ENCODE assay signal across 12 cellular contexts in genomic region chr9:22040760-22041159, GRCh38. TPM values are rescaled to one million over a fixed set of nuclear protein-coding genes. Genes with fewer than 3 reads are reported as not detected.
DNase-seq lines count a peak whose midpoint lies in the region; ATAC-seq and TF ChIP-seq lines count a peak whose summit lies in the region.
"Had no signal": no experiment of that assay in that cellular context is flagged by ENCODE, and none has a peak within 500 bp of the region (broad histone marks: within the 10 kb centered on the region; RNA-seq: fewer than 3 reads in every experiment).

No MANE protein-coding gene starts in this region.

- no peaks in the 10 kb centered on the region for H3K27me3 ChIP-seq in IMR-90 (ENCODE audit: control insufficient read depth, insufficient read depth, low read length)
- no peaks in the 10 kb centered on the region for H3K27me3 ChIP-seq in brain microvascular endothelial cell (replicated peaks)

- no peak overlapping the region for H3K4me2 ChIP-seq in IMR-90 (ENCODE audit: low read depth, low read length)

- H2BK5ac ChIP-seq in IMR-90 (ENCODE audit: low read depth, low read length, poor library complexity, severe bottlenecking): no peak overlapping the region

- H4K91ac ChIP-seq in IMR-90 (ENCODE audit: insufficient read depth, low read depth, low read length): no peak overlapping the region

- H3K79me1 ChIP-seq in IMR-90 (ENCODE audit: low read depth in 1 of 2, low read length in 2 of 2): no peaks in the 10 kb centered on the region

- H4K8ac ChIP-seq in IMR-90 (ENCODE audit: low read depth in 2 of 2, low read length in 2 of 2): no peak overlapping the region

- H2BK120ac ChIP-seq in IMR-90 (ENCODE audit: low read depth, low read length): peak overlapping the region; percentile 28; the same call in 1 of the 2 replicates

- H3K4me3 ChIP-seq in AG04449 (ENCODE audit: low read depth, low read length) (no peak overlapping the region), IMR-90 (ENCODE audit: insufficient read depth, low read depth, low read length) (no peak overlapping the region), brain microvascular endothelial cell (ENCODE audit: low read depth, low read length) (no peak overlapping the region)

- DNase-seq in AG04449 (ENCODE audit: low read depth, low spot score) (peak; percentile 38), IMR-90 (peak; percentile 69), brain microvascular endothelial cell (peak; percentile 49), kidney tubule cell (ENCODE audit: low spot score) (peak; percentile 50), activated gamma-delta T cell treated with Interleukin-2 at 50 U/mL for 16 hours (no peak), UCSD-AML1 (lab: John Stamatoyannopoulos, UW; ENCODE audit: unreplicated experiment) (no peak), NCI-H2227 (lab: John Stamatoyannopoulos, UW; ENCODE audit: unreplicated experiment) (no peak)
- DNase-seq: activated CD8-positive, alpha-beta memory T cell treated with anti-CD3 and anti-CD28 coated beads, Interleukin-2, amount 50 U/mL, for 4 hours; naive thymus-derived CD8-positive, alpha-beta T cell had no signal

- no TSS peak for BruUV-seq in IMR-90 (replicated peaks; lab: Mats Ljungman, UMichigan)

- no peak overlapping the region for H3K23ac ChIP-seq in IMR-90 (ENCODE audit: low read depth, low read length)

- POLR2A ChIA-PET in AG04449 (lab: Yijun Ruan, JAX) (no interaction called here), IMR-90 (lab: Charles Lee; ENCODE audit: unreplicated experiment) (no interaction called here)

- intact Hi-C loops in IMR-90 (cut with micrococcal nuclease): no loop called here

- H2AK9ac ChIP-seq in IMR-90 (replicated peaks; ENCODE audit: low read depth, low read length, poor library complexity): no peak overlapping the region

- no peak overlapping the region for H2AFZ ChIP-seq in IMR-90 (replicated peaks; ENCODE audit: low read length, poor library complexity)

- CTCF ChIA-PET in AG04449 (lab: Yijun Ruan, JAX): interaction anchor here (0.6 to 8.5 kb wide), 11 partner anchors 10 to 1048 kb away, joined by 3 to 136 read pairs (median 7); partner anchors contain the start of genes CDKN2A, CDKN2B and CDKN2B-AS1
- CTCF ChIA-PET in IMR-90 (lab: Yijun Ruan, JAX): interaction anchor here (1.2 to 6.4 kb wide), 2 partner anchors 11 to 31 kb away, joined by 3 to 34 read pairs; partner anchors contain the start of gene CDKN2B

- TF ChIP-seq RAD21 in IMR-90 (IDR thresholded peaks at IDR 0.05; ENCODE audit: low read length): no peak

- TF ChIP-seq CTCF in AG04449 (IDR thresholded peaks at IDR 0.05; ENCODE audit: insufficient read depth, low read length, missing control alignments) (no peak), IMR-90 (conservative IDR thresholded peaks at IDR 0.05; ENCODE audit: low read depth, low read length) (no peak), brain microvascular endothelial cell (IDR thresholded peaks at IDR 0.05; ENCODE audit: low read depth, low read length, missing control alignments) (no peak)

- dilution Hi-C loops in IMR-90 (cut with HindIII; ENCODE audit: low sequenced_read_pairs, unreplicated experiment): no loop called here

- H3K14ac ChIP-seq in IMR-90 (replicated peaks; ENCODE audit: low read depth, low read length): no peak overlapping the region

- no CpG with 5 or more reads among the region's 1 CpG for WGBS in IMR-90 (ENCODE audit: extremely low coverage in 2 of 2, insufficient read length in 1 of 2), 2 experiments

- ATAC-seq in IMR-90 (ENCODE audit: low read depth) (peak; percentile 76), HG02938 (IDR thresholded peaks at IDR 0.05; ENCODE audit: unreplicated experiment) (no peak)
- ATAC-seq: naive thymus-derived CD8-positive, alpha-beta T cell; Panc1 had no signal

- H3K36me3 ChIP-seq in IMR-90 (ENCODE audit: control insufficient read depth, insufficient read depth, low read length): peaks cover 1% of the 10 kb centered on the region; the same call in 1 of the 2 replicates
- H3K36me3 ChIP-seq in brain microvascular endothelial cell (replicated peaks): no peaks in the 10 kb centered on the region

- H3K9me3 ChIP-seq in IMR-90 (ENCODE audit: control insufficient read depth, insufficient read depth, low read length): no peaks in the 10 kb centered on the region

- H3K9me1 ChIP-seq in IMR-90 (ENCODE audit: insufficient read depth, low read length): peaks cover 3% of the 10 kb centered on the region

- no peak overlapping the region for H2AK5ac ChIP-seq in IMR-90 (ENCODE audit: low read depth, low read length)

- TF ChIP-seq POLR2A in IMR-90 (IDR thresholded peaks at IDR 0.05; ENCODE audit: low read depth, low read length): no peak

- no peak overlapping the region for H3K56ac ChIP-seq in IMR-90 (ENCODE audit: extremely low read depth, insufficient read depth, low read length)

- H4K20me1 ChIP-seq in IMR-90 (ENCODE audit: insufficient read depth, low read length): no peaks in the 10 kb centered on the region

- no peak overlapping the region for H3K18ac ChIP-seq in IMR-90 (ENCODE audit: low read depth, low read length)

- H3K27ac ChIP-seq in IMR-90 (ENCODE audit: insufficient read depth, low read length) (no peak overlapping the region), brain microvascular endothelial cell (peak overlapping the region; percentile 64)

- no peak overlapping the region for H3K9ac ChIP-seq in IMR-90 (ENCODE audit: low read depth, low read length)

- peak overlapping the region; percentile 37; the same call in 1 of the 2 replicates for H2BK20ac ChIP-seq in IMR-90 (ENCODE audit: low read depth, low read length)

- peaks cover 4% of the 10 kb centered on the region for H3K4me1 ChIP-seq in IMR-90 (ENCODE audit: control insufficient read depth, insufficient read depth, low read length)

- H3K4ac ChIP-seq in IMR-90 (ENCODE audit: low read depth, low read length): no peak overlapping the region

- H2BK15ac ChIP-seq in IMR-90 (ENCODE audit: low read depth, low read length): 0 out of 3 replicates have a peak overlapping the region, but pooled peaks have one; percentile 79

- no peak overlapping the region for H4K5ac ChIP-seq in IMR-90 (ENCODE audit: low read depth, low read length)

- in situ Hi-C loops in IMR-90 (cut with MboI; ENCODE audit: low sequenced_read_pairs): no loop called here
- in situ Hi-C loops in brain microvascular endothelial cell (cut with HindIII; ENCODE audit: low pct_ligation_motif_present, low sequenced_read_pairs): loop anchor here (25.0 kb wide), 1 partner anchor 197 kb away; no protein-coding TSS in a partner anchor

TF ChIP-seq in IMR-90, 13 proteins besides CTCF, POLR2A, EP300 and RAD21:
- no peak for TF ChIP-seq NFE2L2 (IDR thresholded peaks at IDR 0.05; ENCODE audit: low read depth, low read length)
- no peak for TF ChIP-seq MAFK (IDR thresholded peaks at IDR 0.05; ENCODE audit: low read depth, low read length)
- TF ChIP-seq CEBPB (IDR thresholded peaks at IDR 0.05; ENCODE audit: low read depth, low read length): no peak
- TF ChIP-seq CHD1 (IDR thresholded peaks at IDR 0.05; ENCODE audit: low read depth, low read length): no peak
- no peak for TF ChIP-seq RCOR1 (IDR thresholded peaks at IDR 0.05; ENCODE audit: insufficient replicate concordance, low read length)
- TF ChIP-seq SMC3 (IDR thresholded peaks at IDR 0.05; ENCODE audit: low read depth, low read length): no peak
- TF ChIP-seq USF2 (IDR thresholded peaks at IDR 0.05; ENCODE audit: low read depth, low read length): no peak

RNA-seq across cellular contexts. Expression of gene CDKN2B, which starts 31.7 kb away (rescaled TPM):
- total RNA-seq in IMR-90 (2012; rRNA removed): 3.6 and 5.6 TPM in 2 replicates
- polyA plus RNA-seq in IMR-90 (2012; rRNA removed): 7.3 and 8.2 TPM in 2 replicates
- 4.0 and 5.4 TPM in 2 replicates for polyA plus RNA-seq in IMR-90 (2012; cell fraction: cytosol; rRNA removed)
- polyA plus RNA-seq in IMR-90 (2012; cell fraction: nucleus; rRNA removed; ENCODE audit: low replicate concordance): 20.4 and 30.8 TPM in 2 replicates
- total RNA-seq: naive thymus-derived CD8-positive, alpha-beta T cell had no signal

RNA-seq across cellular contexts. Expression of gene CDKN2B-AS1, which starts 46.2 kb away (rescaled TPM):
- 1.1 and 1.7 TPM in 2 replicates for total RNA-seq in IMR-90 (2012; rRNA removed)
- 0.70 and 1.0 TPM in 2 replicates for polyA plus RNA-seq in IMR-90 (2012; rRNA removed)
- polyA plus RNA-seq in IMR-90 (2012; cell fraction: cytosol; rRNA removed): 0.12 and 0.25 TPM in 2 replicates
- polyA plus RNA-seq in IMR-90 (2012; cell fraction: nucleus; rRNA removed; ENCODE audit: low replicate concordance): 0.82 and 7.2 TPM in 2 replicates
- total RNA-seq: epithelial cell of proximal tubule had no signal
- polyA plus RNA-seq: naive thymus-derived CD8-positive, alpha-beta T cell had no signal

RNA-seq across cellular contexts. Expression of gene CDKN2A, which starts 46.6 kb away (rescaled TPM):
- total RNA-seq in IMR-90 (2012; rRNA removed): 11.3 and 17.5 TPM in 2 replicates
- polyA plus RNA-seq in IMR-90 (2012; rRNA removed): 75.3 and 143 TPM in 2 replicates
- 94.9 and 145 TPM in 2 replicates for polyA plus RNA-seq in IMR-90 (2012; cell fraction: cytosol; rRNA removed)
- 55.5 and 101 TPM in 2 replicates for polyA plus RNA-seq in IMR-90 (2012; cell fraction: nucleus; rRNA removed; ENCODE audit: low replicate concordance)

Comparison
In these comparisons a context has a peak if more than half of its experiments do, and no peak if none do; other contexts are left out.
1. DNase-seq: peak in AG04449 (single experiment), IMR-90 (single experiment), brain microvascular endothelial cell (single experiment) and kidney tubule cell (single experiment); none in activated gamma-delta T cell treated with Interleukin-2 at 50 U/mL for 16 hours (single experiment), UCSD-AML1 (single experiment) and NCI-H2227 (single experiment).